In genomic region chr6:27238010-27238983, GRCh38 we compare ENCODE assay signal across 1 cellular context.
TF ChIP-seq lines count a peak whose summit lies in the region.

No MANE protein-coding gene starts in this region.

TF ChIP-seq in IMR-90, 13 proteins besides CTCF, POLR2A, EP300 and RAD21 (continued from another document):
- no peak for TF ChIP-seq CEBPB (IDR thresholded peaks at IDR 0.05; ENCODE audit: low read depth, low read length)
- no peak for TF ChIP-seq MAZ (IDR thresholded peaks at IDR 0.05; ENCODE audit: borderline replicate concordance, low read depth, low read length)
- TF ChIP-seq, protein P1, sequence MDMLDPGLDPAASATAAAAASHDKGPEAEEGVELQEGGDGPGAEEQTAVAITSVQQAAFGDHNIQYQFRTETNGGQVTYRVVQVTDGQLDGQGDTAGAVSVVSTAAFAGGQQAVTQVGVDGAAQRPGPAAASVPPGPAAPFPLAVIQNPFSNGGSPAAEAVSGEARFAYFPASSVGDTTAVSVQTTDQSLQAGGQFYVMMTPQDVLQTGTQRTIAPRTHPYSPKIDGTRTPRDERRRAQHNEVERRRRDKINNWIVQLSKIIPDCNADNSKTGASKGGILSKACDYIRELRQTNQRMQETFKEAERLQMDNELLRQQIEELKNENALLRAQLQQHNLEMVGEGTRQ (IDR thresholded peaks at IDR 0.05; ENCODE audit: low read depth, low read length), result no peak
- TF ChIP-seq SMC3 (IDR thresholded peaks at IDR 0.05; ENCODE audit: low read depth, low read length), result no peak
- TF ChIP-seq NFE2L2 (IDR thresholded peaks at IDR 0.05; ENCODE audit: low read depth, low read length), result no peak
- no peak for TF ChIP-seq ELK1 (IDR thresholded peaks at IDR 0.05; ENCODE audit: borderline replicate concordance, low read depth, low read length)
